Comparison of ENCODE assay signal across 10 cellular contexts in the genomic region with DNA sequence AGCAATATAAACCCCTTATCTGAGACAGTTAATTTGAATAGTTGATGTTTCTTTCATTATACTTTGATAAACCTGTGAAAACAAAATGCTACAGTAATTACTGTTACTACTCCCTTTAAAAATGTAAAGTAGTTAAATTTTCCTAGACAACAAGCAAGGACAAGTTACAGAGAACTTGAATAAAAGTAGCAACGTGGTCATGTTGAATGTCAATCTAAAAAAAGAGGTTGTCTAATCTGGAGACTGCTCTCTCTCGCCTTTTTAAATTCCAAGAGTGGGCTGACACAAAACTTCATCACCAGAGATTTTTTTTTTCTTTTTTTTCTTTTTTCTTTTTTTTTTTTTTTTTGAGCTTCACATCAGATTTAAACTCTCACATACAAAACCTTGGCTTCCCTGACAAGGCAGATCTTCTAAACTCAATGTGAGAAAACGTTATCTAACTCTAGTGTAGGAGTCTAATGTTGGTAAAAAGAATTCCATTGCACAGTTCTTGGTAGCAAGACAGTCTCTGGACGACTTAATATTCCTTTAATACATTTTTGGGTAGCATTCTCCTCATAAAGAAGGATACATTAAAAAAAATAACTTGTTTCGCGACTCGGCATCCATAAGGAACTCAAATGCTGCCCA. TPM values are rescaled to one million over a fixed set of nuclear protein-coding genes. Genes with fewer than 3 reads are reported as not detected.
A peak's percentile ranks its signal among the peaks of the same experiment; 100 is the strongest.
DNase-seq lines count a peak whose midpoint lies in the region; TF ChIP-seq lines count a peak whose summit lies in the region.
"Had no signal": no experiment of that assay in that cellular context is flagged by ENCODE, and none has a peak within 500 bp of the region (broad histone marks: within the 10 kb centered on the region; RNA-seq: fewer than 3 reads in every experiment).

No MANE protein-coding gene starts in this region.

- H3K36me3 ChIP-seq in ascending aorta (no peaks in the 10 kb centered on the region), tibial artery (no peaks in the 10 kb centered on the region), testis (ENCODE audit: low read depth, missing control alignments) (no peaks in the 10 kb centered on the region)

- H3K27ac Mint-ChIP-seq in activated naive CD4-positive, alpha-beta T cell treated with anti-CD3 and anti-CD28 coated beads, Interleukin-2, amount 50 U/mL, for 24 hours: peak overlapping the region; percentile 24

- H3K4me3 Mint-ChIP-seq in activated naive CD4-positive, alpha-beta T cell treated with anti-CD3 and anti-CD28 coated beads, Interleukin-2, amount 50 U/mL, for 24 hours: peak overlapping the region; percentile 55

- TF ChIP-seq CTCF in ascending aorta (IDR thresholded peaks at IDR 0.05): no peak
- no peak for TF ChIP-seq CTCF in tibial artery (IDR thresholded peaks at IDR 0.05)
- TF ChIP-seq CTCF in testis (IDR thresholded peaks at IDR 0.05): no peak

- no peaks in the 10 kb centered on the region for H3K27me3 Mint-ChIP-seq in activated naive CD4-positive, alpha-beta T cell treated with anti-CD3 and anti-CD28 coated beads, Interleukin-2, amount 50 U/mL, for 24 hours

- no peaks in the 10 kb centered on the region for H3K27me3 ChIP-seq in ascending aorta
- H3K27me3 ChIP-seq in tibial artery: no peaks in the 10 kb centered on the region
- H3K27me3 ChIP-seq in testis: no peaks in the 10 kb centered on the region

- H3K4me1 ChIP-seq in ascending aorta (peaks cover 0 to 12% of the 10 kb centered on the region in 2 donors), tibial artery (peaks cover 0 to 34% (median 13%) of the 10 kb centered on the region in 4 donors), testis (peaks cover 3% of the 10 kb centered on the region)
- H3K4me1 ChIP-seq: parathyroid adenoma had no signal

- H3K9me3 Mint-ChIP-seq in activated naive CD4-positive, alpha-beta T cell treated with anti-CD3 and anti-CD28 coated beads, Interleukin-2, amount 50 U/mL, for 24 hours: no peaks in the 10 kb centered on the region

- no peak for DNase-seq in activated naive CD4-positive, alpha-beta T cell treated with anti-CD3 and anti-CD28 coated beads, Interleukin-2, amount 50 U/mL, for 16 hours
- no peak for DNase-seq in ascending aorta (ENCODE audit: low spot score in 2 of 2)
- DNase-seq in medulla oblongata (ENCODE audit: extremely low spot score): peak; percentile 19
- DNase-seq in tibial artery: no peak
- DNase-seq in NCI-H1417 (lab: John Stamatoyannopoulos, UW): no peak
- DNase-seq in testis: no peak
- DNase-seq in NCI-H2081 (lab: John Stamatoyannopoulos, UW): no peak

- 49 to 66% methylated on average over 7 of the region's 7 CpGs for WGBS in testis, 2 donors

- H3K36me3 Mint-ChIP-seq in activated naive CD4-positive, alpha-beta T cell treated with anti-CD3 and anti-CD28 coated beads, Interleukin-2, amount 50 U/mL, for 24 hours: no peaks in the 10 kb centered on the region

- peaks cover 40% of the 10 kb centered on the region for H3K4me1 Mint-ChIP-seq in activated naive CD4-positive, alpha-beta T cell treated with anti-CD3 and anti-CD28 coated beads, Interleukin-2, amount 50 U/mL, for 24 hours

- H3K4me3 ChIP-seq in ascending aorta (peak overlapping the region; percentile 41 to 85), tibial artery (peak overlapping the region; percentile 33 to 92), testis (no peak overlapping the region)

- intact Hi-C loops in ascending aorta (cut with DNase I) (no loop called here), tibial artery (cut with DNase I; ENCODE audit: low total_unique reads) (no loop called here), testis (cut with DNase I; ENCODE audit: low total_unique reads) (no loop called here)

- no peak for TF ChIP-seq POLR2A in testis (IDR thresholded peaks at IDR 0.05)

- H3K9me3 ChIP-seq in ascending aorta (no peaks in the 10 kb centered on the region), tibial artery (no peaks in the 10 kb centered on the region), testis (no peaks in the 10 kb centered on the region)

- H3K27ac ChIP-seq in ascending aorta (peak overlapping the region; percentile 96 to 100), tibial artery (peak overlapping the region; percentile 93 to 99), testis (no peak overlapping the region)
- H3K27ac ChIP-seq: C4-2B, parathyroid adenoma had no signal

RNA-seq across cellular contexts. Expression of gene FOXP1, which starts 4.1 kb away (rescaled TPM):
- total RNA-seq in ascending aorta (171 TPM), testis (100 to 1,000 TPM in 1 of 2 donors, 10 to 100 TPM in 1; 75.9 to 105 TPM)
- 37.8 TPM for polyA plus RNA-seq in testis (ENCODE audit: insufficient read depth, low read depth, low replicate concordance)

Comparison
In these comparisons a context has a peak if more than half of its experiments do, and no peak if none do; other contexts are left out.
1. H3K27ac ChIP-seq: peak in ascending aorta (2 of 2) and tibial artery (2 of 2); none in testis (0 of 2).
2. H3K4me3 ChIP-seq: peak in ascending aorta (2 of 2) and tibial artery (2 of 2); none in testis (0 of 2).